8 cellular contexts compared by ENCODE assay signal in the genomic region with DNA sequence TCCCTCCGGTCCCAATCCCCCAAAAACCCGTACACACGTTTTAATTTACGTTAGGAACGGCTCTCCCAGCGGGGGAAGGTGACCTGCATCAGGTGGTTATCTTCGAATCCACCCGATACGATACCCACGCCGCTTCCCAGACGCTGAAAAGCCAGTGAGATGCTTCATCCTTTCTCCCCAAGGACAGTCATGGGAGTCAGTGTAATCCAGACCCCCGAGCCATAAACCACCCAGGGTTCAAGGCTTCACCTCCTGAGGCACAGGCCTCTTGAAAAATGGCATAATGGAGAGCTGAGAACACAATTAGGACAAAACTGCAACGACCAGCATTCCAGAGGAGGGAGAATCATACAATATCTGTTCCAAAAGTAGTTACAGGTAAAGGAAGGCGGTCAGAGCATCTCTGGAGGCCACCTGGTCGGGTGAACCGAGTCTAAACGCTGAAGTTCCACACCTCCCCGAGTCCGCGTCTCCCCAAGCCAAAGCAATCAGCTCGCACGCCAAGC. TPM values are rescaled to one million over a fixed set of nuclear protein-coding genes. Genes with fewer than 3 reads are reported as not detected.
DNase-seq lines count a peak whose midpoint lies in the region; ATAC-seq, FAIRE-seq and TF ChIP-seq lines count a peak whose summit lies in the region.

No MANE protein-coding gene starts in this region.

- peak overlapping the region; percentile 80 for H3K4me2 ChIP-seq in HepG2 (ENCODE audit: low read depth, low read length)

- peaks cover 56% of the 10 kb centered on the region for H3K79me2 ChIP-seq in HepG2 (ENCODE audit: insufficient read depth, low read length)

- H3K9me3 Mint-ChIP-seq in CD4-positive, CD25-positive, alpha-beta regulatory T cell, result no peaks in the 10 kb centered on the region

- no peaks in the 10 kb centered on the region for H3K9me3 ChIP-seq in CD4-positive, CD25-positive, alpha-beta regulatory T cell (ENCODE audit: control insufficient read depth in 2 of 2, low read length in 2 of 2)
- H3K9me3 ChIP-seq in HepG2 (ENCODE audit: low read length) (no peaks in the 10 kb centered on the region), tibial artery (no peaks in the 10 kb centered on the region)

- peaks cover 13% of the 10 kb centered on the region for H4K20me1 ChIP-seq in HepG2 (ENCODE audit: insufficient read depth, low read length)

- no peak for TF ChIP-seq CTCF in astrocyte of the spinal cord (IDR thresholded peaks at IDR 0.05; ENCODE audit: low read depth, low read length)
- no peak for TF ChIP-seq CTCF in HepG2 (CRISPR knock-in tag; IDR thresholded peaks at IDR 0.05)
- TF ChIP-seq CTCF in tibial artery (IDR thresholded peaks at IDR 0.05), result no peak

- peak overlapping the region; percentile 87 to 96 (median 94) for H3K4me3 Mint-ChIP-seq in CD4-positive, CD25-positive, alpha-beta regulatory T cell

- no peaks in the 10 kb centered on the region for H3K36me3 ChIP-seq in CD4-positive, CD25-positive, alpha-beta regulatory T cell (ENCODE audit: control insufficient read depth, insufficient read depth, low read length)
- H3K36me3 ChIP-seq in HepG2 (replicated peaks in 1 of 2; ENCODE audit: control insufficient read depth in 1 of 2, insufficient read depth in 2 of 2, low read length in 2 of 2) (no peaks in the 10 kb centered on the region), tibial artery (no peaks in the 10 kb centered on the region)

- peaks cover 32% of the 10 kb centered on the region for H3K27me3 Mint-ChIP-seq in CD4-positive, CD25-positive, alpha-beta regulatory T cell

- H3K27ac Mint-ChIP-seq in CD4-positive, CD25-positive, alpha-beta regulatory T cell, result peak overlapping the region; percentile 89 to 96 (median 96)

- H3K36me3 Mint-ChIP-seq in CD4-positive, CD25-positive, alpha-beta regulatory T cell, result no peaks in the 10 kb centered on the region

- DNase-seq in CD4-positive, CD25-positive, alpha-beta regulatory T cell, result no peak
- DNase-seq in astrocyte of the spinal cord (ENCODE audit: low read depth, low spot score) (no peak), HepG2 (ENCODE audit: low spot score) (no peak), tibial artery (no peak)

- peaks cover 2% of the 10 kb centered on the region for H3K27me3 ChIP-seq in CD4-positive, CD25-positive, alpha-beta regulatory T cell (ENCODE audit: control insufficient read depth, insufficient read depth, low read length)
- H3K27me3 ChIP-seq in HepG2 (ENCODE audit: control insufficient read depth in 1 of 2, insufficient read depth in 2 of 2, low read length in 2 of 2) (no peaks in the 10 kb centered on the region; a peak in 1 of 5 replicates), tibial artery (peaks cover 0 to 35% of the 10 kb centered on the region in 2 donors)

- H3K27ac ChIP-seq in CD4-positive, CD25-positive, alpha-beta regulatory T cell (ENCODE audit: insufficient read depth, low read length, poor library complexity, severe bottlenecking), result no peak overlapping the region
- H3K27ac ChIP-seq in HepG2 (ENCODE audit: extremely low read length, insufficient read depth, low read length) (peak overlapping the region; percentile 96), tibial artery (no peak overlapping the region)

- no peak overlapping the region for H2AFZ ChIP-seq in HepG2 (ENCODE audit: low read length)

- no peak for FAIRE-seq in HepG2 (lab: Jason Lieb, UNC)

- CTCF ChIA-PET in HepG2 (lab: Yijun Ruan, JAX; ENCODE audit: low intra/inter-chr PET ratio, low total read pairs), result no interaction called here

- peaks cover 16% of the 10 kb centered on the region for H3K4me1 ChIP-seq in CD4-positive, CD25-positive, alpha-beta regulatory T cell (ENCODE audit: control insufficient read depth, insufficient read depth, low read length, poor library complexity, severe bottlenecking)
- H3K4me1 ChIP-seq in HepG2 (ENCODE audit: insufficient read depth, low read length) (peaks cover 80% of the 10 kb centered on the region), tibial artery (peaks cover 0 to 15% (median 11%) of the 10 kb centered on the region in 4 donors)

- H3K4me1 Mint-ChIP-seq in CD4-positive, CD25-positive, alpha-beta regulatory T cell, result peaks cover 24 to 57% (median 37%) of the 10 kb centered on the region in 4 donors

- peak in 1 of 2 donors; percentile 27 for ATAC-seq in CD4-positive, CD25-positive, alpha-beta regulatory T cell (ENCODE audit: low read depth in 2 of 2)
- ATAC-seq in HG02870 (IDR thresholded peaks at IDR 0.05; ENCODE audit: unreplicated experiment) (peak; percentile 4), HepG2 (no peak; the same call in 1 of the 3 replicates), HG02938 (IDR thresholded peaks at IDR 0.05; ENCODE audit: unreplicated experiment) (no peak), GM19395 (IDR thresholded peaks at IDR 0.05; ENCODE audit: unreplicated experiment) (no peak), HG02571 (IDR thresholded peaks at IDR 0.05; ENCODE audit: unreplicated experiment) (no peak)

- no peak for TF ChIP-seq RAD21 in HepG2 (CRISPR knock-in tag; IDR thresholded peaks at IDR 0.05)

- in situ Hi-C loops in astrocyte of the spinal cord (cut with HindIII; ENCODE audit: low sequenced_read_pairs) (no loop called here), HepG2 (cut with HindIII; ENCODE audit: extremely low pct_ligation_motif_present, low pct_unique_long_range_greater_than_20kb) (loop anchor here (5.0 kb wide), 1 partner anchor 37 kb away; no protein-coding TSS in a partner anchor)

- BruUV-seq in HepG2 (replicated peaks; lab: Mats Ljungman, UMichigan), result no TSS peak

- H3K9ac ChIP-seq in HepG2 (ENCODE audit: insufficient read depth, low read depth, low read length), result peak overlapping the region; percentile 89

- peak overlapping the region; percentile 87 for H3K4me3 ChIP-seq in CD4-positive, CD25-positive, alpha-beta regulatory T cell (ENCODE audit: low read depth, low read length)
- H3K4me3 ChIP-seq in astrocyte of the spinal cord (ENCODE audit: low read depth, low read length) (peak overlapping the region; percentile 63), HepG2 (replicated peaks in 1 of 3; ENCODE audit: insufficient read depth in 1 of 3, low read depth in 2 of 3, low read length in 3 of 3) (peak overlapping the region; percentile 87 to 97 (median 95)), tibial artery (peak overlapping the region; percentile 43 to 63)

- TF ChIP-seq POLR2A in HepG2 (IDR thresholded peaks at IDR 0.05; ENCODE audit: insufficient read depth in 1 of 2, low read depth in 2 of 2, low read length in 2 of 2), result no peak; a peak in 1 of 4 replicates

- under 1% methylated on average over 23 of the region's 23 CpGs for whole genome bisulfite sequencing in HepG2 (ENCODE audit: low lambda C conversion rate)

- intact Hi-C loops in HepG2 (cut with micrococcal nuclease; ENCODE audit: unreplicated experiment), result loop anchor here (5.0 kb wide), 1 partner anchor 37 kb away; no protein-coding TSS in a partner anchor
- intact Hi-C loops in tibial artery (cut with DNase I; ENCODE audit: low total_unique reads), result no loop called here

- TF ChIP-seq EP300 in HepG2 (IDR thresholded peaks at IDR 0.05; ENCODE audit: low read depth in 2 of 2, low read length in 2 of 2), result no peak
- TF ChIP-seq EP300 in HepG2 (CRISPR knock-in tag; IDR thresholded peaks at IDR 0.05; ENCODE audit: borderline replicate concordance), result no peak

- POLR2A ChIA-PET in HepG2 (lab: Yijun Ruan, JAX), result interaction anchor here (0.8 to 4.4 kb wide), 3 partner anchors 11 to 15 kb away, joined by 4 to 79 read pairs (median 5); no protein-coding TSS in a partner anchor

TF ChIP-seq in HepG2, 621 proteins besides CTCF, POLR2A, EP300 and RAD21 (continues in another document):
- TF ChIP-seq NONO (IDR thresholded peaks at IDR 0.05) (no peak), NONO (CRISPR knock-in tag; conservative IDR thresholded peaks at IDR 0.05) (0 out of 2 replicates have a peak, but pooled peaks have one; percentile 17), POGZ (CRISPR knock-in tag; IDR thresholded peaks at IDR 0.05) (peak; percentile 49; the same call in 1 of the 2 replicates), POLR2G (IDR thresholded peaks at IDR 0.05; ENCODE audit: low read depth, low read length) (peak; percentile 21; the same call in 1 of the 2 replicates), GATAD1 (CRISPR knock-in tag; IDR thresholded peaks at IDR 0.05) (0 out of 2 replicates have a peak, but pooled peaks have one; percentile 4), ARID2 (CRISPR knock-in tag; IDR thresholded peaks at IDR 0.05; ENCODE audit: borderline replicate concordance) (peak; percentile 69; the same call in 1 of the 2 replicates), ZNF264 (CRISPR knock-in tag; IDR thresholded peaks at IDR 0.05) (0 out of 2 replicates have a peak, but pooled peaks have one; percentile 2)

RNA-seq across cellular contexts. Expression of a gene that starts 0.8 kb away (rescaled TPM):
- total RNA-seq in CD4-positive, CD25-positive, alpha-beta regulatory T cell, result 7.4 TPM
- polyA plus RNA-seq in CD4-positive, CD25-positive, alpha-beta regulatory T cell, result 1 to 10 TPM; 2.5 to 6.3 (median 4.5) TPM
- 84.8 and 110 TPM in 2 replicates for total RNA-seq in HepG2 (2016; rRNA removed; fragmentation: Illumina TruSeq; extraction: Trizol)
- 657 and 772 TPM in 2 replicates for total RNA-seq in HepG2 (2016; cell fraction: cytosol; rRNA removed; fragmentation: Illumina TruSeq; extraction: Trizol; ENCODE audit: low read depth)
- total RNA-seq in HepG2 (2016; cell fraction: insoluble cytoplasmic fraction; rRNA removed; fragmentation: Illumina TruSeq; extraction: Trizol), result 82.4 and 105 TPM in 2 replicates
- 249 and 285 TPM in 2 replicates for total RNA-seq in HepG2 (2016; cell fraction: membrane; rRNA removed; fragmentation: Illumina TruSeq; extraction: Trizol)
- 76.1 and 83.8 TPM in 2 replicates for total RNA-seq in HepG2 (2016; cell fraction: nucleus; rRNA removed; fragmentation: Illumina TruSeq; extraction: Trizol)
- polyA plus RNA-seq in HepG2 (2011; rRNA removed), result 18.8 and 21.1 TPM in 2 replicates
- 9.6 and 15.9 TPM in 2 replicates for polyA plus RNA-seq in HepG2 (2011; cell fraction: cytosol; rRNA removed)
- 19.5 and 21.4 TPM in 2 replicates for polyA plus RNA-seq in HepG2 (2011; cell fraction: nucleus; rRNA removed)
- polyA plus RNA-seq in HepG2 (2012), result 23.9 and 38.1 TPM in 2 replicates
- polyA plus RNA-seq in HepG2 (2016; cell fraction: cytosol; fragmentation: Illumina TruSeq; extraction: Trizol; ENCODE audit: low read depth), result 0.95 and 1.1 TPM in 2 replicates
- 25.7 and 29.8 TPM in 2 replicates for polyA plus RNA-seq in HepG2 (2016; cell fraction: insoluble cytoplasmic fraction; fragmentation: Illumina TruSeq; extraction: Trizol; ENCODE audit: low read depth)
- polyA plus RNA-seq in HepG2 (2016; cell fraction: membrane; fragmentation: Illumina TruSeq; extraction: Trizol; ENCODE audit: low read depth), result 4.1 and 4.5 TPM in 2 replicates
- polyA plus RNA-seq in HepG2 (2016; cell fraction: nucleus; fragmentation: Illumina TruSeq; extraction: Trizol; ENCODE audit: insufficient read depth, low read depth), result 48.9 and 51.5 TPM in 2 replicates
- polyA minus RNA-seq in HepG2 (2011; rRNA and poly(A)+ RNA removed; ENCODE audit: low replicate concordance), result 30.7 TPM in 1 of 2 replicates, not detected in the other
- polyA minus RNA-seq in HepG2 (2011; cell fraction: cytosol; rRNA and poly(A)+ RNA removed), result 38.6 and 46.9 TPM in 2 replicates
- 108 and 113 TPM in 2 replicates for polyA minus RNA-seq in HepG2 (2011; cell fraction: nucleus; rRNA and poly(A)+ RNA removed)
